Comparison of ENCODE assay signal across 1 cellular context in the genomic region with DNA sequence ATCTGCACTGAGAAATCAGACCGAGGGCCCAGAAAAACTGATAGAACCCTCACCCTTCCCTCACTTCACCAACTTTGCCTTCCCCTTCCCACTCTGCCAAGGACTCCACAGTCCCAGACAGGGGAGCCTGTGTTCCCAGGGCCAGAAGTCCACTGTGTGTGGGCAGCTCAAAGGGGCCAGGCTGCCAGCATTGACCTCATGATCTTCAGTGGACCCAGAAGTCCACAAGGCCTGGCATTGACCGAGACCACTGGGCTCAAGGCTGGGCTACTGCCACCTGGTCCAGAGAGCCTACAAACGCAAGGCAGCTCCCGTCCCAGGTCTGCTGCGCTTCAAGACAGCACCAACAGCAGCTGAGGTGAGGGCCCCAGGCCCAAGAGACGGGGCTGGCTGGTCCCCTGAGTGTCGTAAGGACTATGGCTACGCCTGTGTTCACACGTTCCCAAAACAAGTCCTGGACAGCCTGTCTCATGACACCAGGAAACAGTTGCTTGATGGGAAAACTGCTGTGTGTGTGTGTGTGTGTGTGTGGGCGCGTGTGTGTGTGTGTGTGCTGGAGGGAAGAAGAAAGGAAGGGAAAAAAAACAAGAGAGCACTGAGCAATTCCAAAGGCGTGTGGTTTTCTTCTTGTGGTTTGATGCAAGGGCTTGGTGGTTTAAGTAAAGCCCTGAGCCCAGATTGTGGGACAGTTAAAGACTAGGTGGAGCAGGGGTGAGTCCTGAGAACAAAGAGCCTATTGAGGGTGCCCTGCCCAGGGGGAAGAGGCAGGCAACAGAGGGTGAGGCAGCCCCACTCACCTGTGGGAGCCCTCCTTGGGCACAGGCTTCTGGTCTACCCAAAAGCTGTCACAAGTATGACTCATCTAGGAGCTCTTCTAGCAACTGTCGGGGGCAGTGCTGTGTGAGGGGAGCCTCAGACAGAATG.
A peak's percentile ranks its signal among the peaks of the same experiment; 100 is the strongest.
TF ChIP-seq lines count a peak whose summit lies in the region.

No MANE protein-coding gene starts in this region.

TF ChIP-seq in HepG2, 621 proteins besides CTCF, POLR2A, EP300 and RAD21 (continued from another document):
- TF ChIP-seq, protein P1, sequence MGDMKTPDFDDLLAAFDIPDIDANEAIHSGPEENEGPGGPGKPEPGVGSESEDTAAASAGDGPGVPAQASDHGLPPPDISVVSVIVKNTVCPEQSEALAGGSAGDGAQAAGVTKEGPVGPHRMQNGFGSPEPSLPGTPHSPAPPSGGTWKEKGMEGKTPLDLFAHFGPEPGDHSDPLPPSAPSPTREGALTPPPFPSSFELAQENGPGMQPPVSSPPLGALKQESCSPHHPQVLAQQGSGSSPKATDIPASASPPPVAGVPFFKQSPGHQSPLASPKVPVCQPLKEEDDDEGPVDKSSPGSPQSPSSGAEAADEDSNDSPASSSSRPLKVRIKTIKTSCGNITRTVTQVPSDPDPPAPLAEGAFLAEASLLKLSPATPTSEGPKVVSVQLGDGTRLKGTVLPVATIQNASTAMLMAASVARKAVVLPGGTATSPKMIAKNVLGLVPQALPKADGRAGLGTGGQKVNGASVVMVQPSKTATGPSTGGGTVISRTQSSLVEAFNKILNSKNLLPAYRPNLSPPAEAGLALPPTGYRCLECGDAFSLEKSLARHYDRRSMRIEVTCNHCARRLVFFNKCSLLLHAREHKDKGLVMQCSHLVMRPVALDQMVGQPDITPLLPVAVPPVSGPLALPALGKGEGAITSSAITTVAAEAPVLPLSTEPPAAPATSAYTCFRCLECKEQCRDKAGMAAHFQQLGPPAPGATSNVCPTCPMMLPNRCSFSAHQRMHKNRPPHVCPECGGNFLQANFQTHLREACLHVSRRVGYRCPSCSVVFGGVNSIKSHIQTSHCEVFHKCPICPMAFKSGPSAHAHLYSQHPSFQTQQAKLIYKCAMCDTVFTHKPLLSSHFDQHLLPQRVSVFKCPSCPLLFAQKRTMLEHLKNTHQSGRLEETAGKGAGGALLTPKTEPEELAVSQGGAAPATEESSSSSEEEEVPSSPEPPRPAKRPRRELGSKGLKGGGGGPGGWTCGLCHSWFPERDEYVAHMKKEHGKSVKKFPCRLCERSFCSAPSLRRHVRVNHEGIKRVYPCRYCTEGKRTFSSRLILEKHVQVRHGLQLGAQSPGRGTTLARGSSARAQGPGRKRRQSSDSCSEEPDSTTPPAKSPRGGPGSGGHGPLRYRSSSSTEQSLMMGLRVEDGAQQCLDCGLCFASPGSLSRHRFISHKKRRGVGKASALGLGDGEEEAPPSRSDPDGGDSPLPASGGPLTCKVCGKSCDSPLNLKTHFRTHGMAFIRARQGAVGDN (CRISPR knock-in tag; IDR thresholded peaks at IDR 0.05) = peak; percentile 83
- TF ChIP-seq HNF4A (CRISPR knock-in tag; IDR thresholded peaks at IDR 0.05) = peak; percentile 84
- peak; percentile 78 for TF ChIP-seq ZSCAN25 (CRISPR knock-in tag; IDR thresholded peaks at IDR 0.05)
- TF ChIP-seq, protein P2, sequence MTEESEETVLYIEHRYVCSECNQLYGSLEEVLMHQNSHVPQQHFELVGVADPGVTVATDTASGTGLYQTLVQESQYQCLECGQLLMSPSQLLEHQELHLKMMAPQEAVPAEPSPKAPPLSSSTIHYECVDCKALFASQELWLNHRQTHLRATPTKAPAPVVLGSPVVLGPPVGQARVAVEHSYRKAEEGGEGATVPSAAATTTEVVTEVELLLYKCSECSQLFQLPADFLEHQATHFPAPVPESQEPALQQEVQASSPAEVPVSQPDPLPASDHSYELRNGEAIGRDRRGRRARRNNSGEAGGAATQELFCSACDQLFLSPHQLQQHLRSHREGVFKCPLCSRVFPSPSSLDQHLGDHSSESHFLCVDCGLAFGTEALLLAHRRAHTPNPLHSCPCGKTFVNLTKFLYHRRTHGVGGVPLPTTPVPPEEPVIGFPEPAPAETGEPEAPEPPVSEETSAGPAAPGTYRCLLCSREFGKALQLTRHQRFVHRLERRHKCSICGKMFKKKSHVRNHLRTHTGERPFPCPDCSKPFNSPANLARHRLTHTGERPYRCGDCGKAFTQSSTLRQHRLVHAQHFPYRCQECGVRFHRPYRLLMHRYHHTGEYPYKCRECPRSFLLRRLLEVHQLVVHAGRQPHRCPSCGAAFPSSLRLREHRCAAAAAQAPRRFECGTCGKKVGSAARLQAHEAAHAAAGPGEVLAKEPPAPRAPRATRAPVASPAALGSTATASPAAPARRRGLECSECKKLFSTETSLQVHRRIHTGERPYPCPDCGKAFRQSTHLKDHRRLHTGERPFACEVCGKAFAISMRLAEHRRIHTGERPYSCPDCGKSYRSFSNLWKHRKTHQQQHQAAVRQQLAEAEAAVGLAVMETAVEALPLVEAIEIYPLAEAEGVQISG (CRISPR knock-in tag; IDR thresholded peaks at IDR 0.05) = 0 out of 2 replicates have a peak, but pooled peaks have one; percentile 18
- no peak for TF ChIP-seq KDM5B (CRISPR knock-in tag; IDR thresholded peaks at IDR 0.05; ENCODE audit: borderline replicate concordance)
- TF ChIP-seq ZFP36L1 (CRISPR knock-in tag; IDR thresholded peaks at IDR 0.05) = no peak
- TF ChIP-seq HDAC1 (CRISPR knock-in tag; IDR thresholded peaks at IDR 0.05) = peak; percentile 47; the same call in 1 of the 2 replicates
- TF ChIP-seq, protein P3, sequence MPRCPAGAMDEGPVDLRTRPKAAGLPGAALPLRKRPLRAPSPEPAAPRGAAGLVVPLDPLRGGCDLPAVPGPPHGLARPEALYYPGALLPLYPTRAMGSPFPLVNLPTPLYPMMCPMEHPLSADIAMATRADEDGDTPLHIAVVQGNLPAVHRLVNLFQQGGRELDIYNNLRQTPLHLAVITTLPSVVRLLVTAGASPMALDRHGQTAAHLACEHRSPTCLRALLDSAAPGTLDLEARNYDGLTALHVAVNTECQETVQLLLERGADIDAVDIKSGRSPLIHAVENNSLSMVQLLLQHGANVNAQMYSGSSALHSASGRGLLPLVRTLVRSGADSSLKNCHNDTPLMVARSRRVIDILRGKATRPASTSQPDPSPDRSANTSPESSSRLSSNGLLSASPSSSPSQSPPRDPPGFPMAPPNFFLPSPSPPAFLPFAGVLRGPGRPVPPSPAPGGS (CRISPR knock-in tag; IDR thresholded peaks at IDR 0.05) = 0 out of 2 replicates have a peak, but pooled peaks have one; percentile 42
- 0 out of 2 replicates have a peak, but pooled peaks have one; percentile 21 for TF ChIP-seq ESRRA (CRISPR knock-in tag; IDR thresholded peaks at IDR 0.05; ENCODE audit: low read depth)
- TF ChIP-seq CAMTA2 (CRISPR knock-in tag; IDR thresholded peaks at IDR 0.05; ENCODE audit: borderline replicate concordance) = no peak
- 0 out of 2 replicates have a peak, but pooled peaks have one; percentile 35 for TF ChIP-seq TBX2 (CRISPR knock-in tag; IDR thresholded peaks at IDR 0.05; ENCODE audit: borderline replicate concordance)
- TF ChIP-seq MTA1 (CRISPR knock-in tag; IDR thresholded peaks at IDR 0.05; ENCODE audit: borderline replicate concordance) = peak; percentile 65
- no peak for TF ChIP-seq GATAD1 (CRISPR knock-in tag; IDR thresholded peaks at IDR 0.05)
- 0 out of 2 replicates have a peak, but pooled peaks have one; percentile 43 for TF ChIP-seq ZNF564 (CRISPR knock-in tag; IDR thresholded peaks at IDR 0.05)
- TF ChIP-seq FOXK1 (CRISPR knock-in tag; IDR thresholded peaks at IDR 0.05; ENCODE audit: borderline replicate concordance, low read depth) = no peak
- TF ChIP-seq SNRNP70 (IDR thresholded peaks at IDR 0.05; ENCODE audit: low read depth, low read length) = no peak
- TF ChIP-seq ADNP (CRISPR knock-in tag; IDR thresholded peaks at IDR 0.05) = no peak
- peak; percentile 53; the same call in 1 of the 2 replicates for TF ChIP-seq RXRA (CRISPR knock-in tag; IDR thresholded peaks at IDR 0.05)
- TF ChIP-seq, protein P4, sequence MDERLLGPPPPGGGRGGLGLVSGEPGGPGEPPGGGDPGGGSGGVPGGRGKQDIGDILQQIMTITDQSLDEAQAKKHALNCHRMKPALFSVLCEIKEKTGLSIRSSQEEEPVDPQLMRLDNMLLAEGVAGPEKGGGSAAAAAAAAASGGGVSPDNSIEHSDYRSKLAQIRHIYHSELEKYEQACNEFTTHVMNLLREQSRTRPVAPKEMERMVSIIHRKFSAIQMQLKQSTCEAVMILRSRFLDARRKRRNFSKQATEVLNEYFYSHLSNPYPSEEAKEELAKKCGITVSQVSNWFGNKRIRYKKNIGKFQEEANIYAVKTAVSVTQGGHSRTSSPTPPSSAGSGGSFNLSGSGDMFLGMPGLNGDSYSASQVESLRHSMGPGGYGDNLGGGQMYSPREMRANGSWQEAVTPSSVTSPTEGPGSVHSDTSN (CRISPR knock-in tag; IDR thresholded peaks at IDR 0.05) = no peak
- TF ChIP-seq RAD51 (IDR thresholded peaks at IDR 0.05; ENCODE audit: borderline replicate concordance) = no peak
- TF ChIP-seq, protein P5, sequence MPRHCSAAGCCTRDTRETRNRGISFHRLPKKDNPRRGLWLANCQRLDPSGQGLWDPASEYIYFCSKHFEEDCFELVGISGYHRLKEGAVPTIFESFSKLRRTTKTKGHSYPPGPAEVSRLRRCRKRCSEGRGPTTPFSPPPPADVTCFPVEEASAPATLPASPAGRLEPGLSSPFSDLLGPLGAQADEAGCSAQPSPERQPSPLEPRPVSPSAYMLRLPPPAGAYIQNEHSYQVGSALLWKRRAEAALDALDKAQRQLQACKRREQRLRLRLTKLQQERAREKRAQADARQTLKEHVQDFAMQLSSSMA (CRISPR knock-in tag; IDR thresholded peaks at IDR 0.05) = peak; percentile 55; the same call in 1 of the 2 replicates
- peak; percentile 58; the same call in 1 of the 2 replicates for TF ChIP-seq NFKB2 (CRISPR knock-in tag; IDR thresholded peaks at IDR 0.05; ENCODE audit: borderline replicate concordance)
- TF ChIP-seq HDAC2 (CRISPR knock-in tag; IDR thresholded peaks at IDR 0.05) = 0 out of 2 replicates have a peak, but pooled peaks have one; percentile 33
- TF ChIP-seq, protein P6, sequence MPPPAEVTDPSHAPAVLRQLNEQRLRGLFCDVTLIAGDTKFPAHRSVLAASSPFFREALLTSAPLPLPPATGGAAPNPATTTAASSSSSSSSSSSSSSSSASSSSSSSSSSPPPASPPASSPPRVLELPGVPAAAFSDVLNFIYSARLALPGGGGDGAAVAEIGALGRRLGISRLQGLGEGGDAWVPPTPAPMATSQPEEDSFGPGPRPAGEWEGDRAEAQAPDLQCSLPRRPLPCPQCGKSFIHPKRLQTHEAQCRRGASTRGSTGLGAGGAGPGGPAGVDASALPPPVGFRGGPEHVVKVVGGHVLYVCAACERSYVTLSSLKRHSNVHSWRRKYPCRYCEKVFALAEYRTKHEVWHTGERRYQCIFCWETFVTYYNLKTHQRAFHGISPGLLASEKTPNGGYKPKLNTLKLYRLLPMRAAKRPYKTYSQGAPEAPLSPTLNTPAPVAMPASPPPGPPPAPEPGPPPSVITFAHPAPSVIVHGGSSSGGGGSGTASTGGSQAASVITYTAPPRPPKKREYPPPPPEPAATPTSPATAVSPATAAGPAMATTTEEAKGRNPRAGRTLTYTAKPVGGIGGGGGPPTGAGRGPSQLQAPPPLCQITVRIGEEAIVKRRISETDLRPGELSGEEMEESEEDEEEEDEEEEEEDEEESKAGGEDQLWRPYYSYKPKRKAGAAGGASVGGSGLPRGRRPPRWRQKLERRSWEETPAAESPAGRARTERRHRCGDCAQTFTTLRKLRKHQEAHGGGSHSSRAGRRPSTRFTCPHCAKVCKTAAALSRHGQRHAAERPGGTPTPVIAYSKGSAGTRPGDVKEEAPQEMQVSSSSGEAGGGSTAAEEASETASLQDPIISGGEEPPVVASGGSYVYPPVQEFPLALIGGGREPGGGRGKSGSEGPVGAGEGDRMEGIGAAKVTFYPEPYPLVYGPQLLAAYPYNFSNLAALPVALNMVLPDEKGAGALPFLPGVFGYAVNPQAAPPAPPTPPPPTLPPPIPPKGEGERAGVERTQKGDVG (CRISPR knock-in tag; IDR thresholded peaks at IDR 0.05; ENCODE audit: borderline replicate concordance) = no peak
- TF ChIP-seq ZNF143 (CRISPR knock-in tag; IDR thresholded peaks at IDR 0.05) = 0 out of 2 replicates have a peak, but pooled peaks have one; percentile 13
- TF ChIP-seq, protein P7, sequence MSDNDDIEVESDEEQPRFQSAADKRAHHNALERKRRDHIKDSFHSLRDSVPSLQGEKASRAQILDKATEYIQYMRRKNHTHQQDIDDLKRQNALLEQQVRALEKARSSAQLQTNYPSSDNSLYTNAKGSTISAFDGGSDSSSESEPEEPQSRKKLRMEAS (IDR thresholded peaks at IDR 0.05) = peak; percentile 23; the same call in 1 of the 2 replicates
- TF ChIP-seq ZNF792 (CRISPR knock-in tag; IDR thresholded peaks at IDR 0.05) = no peak
- TF ChIP-seq, protein P8, sequence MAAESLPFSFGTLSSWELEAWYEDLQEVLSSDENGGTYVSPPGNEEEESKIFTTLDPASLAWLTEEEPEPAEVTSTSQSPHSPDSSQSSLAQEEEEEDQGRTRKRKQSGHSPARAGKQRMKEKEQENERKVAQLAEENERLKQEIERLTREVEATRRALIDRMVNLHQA (CRISPR knock-in tag; IDR thresholded peaks at IDR 0.05) = no peak
- TF ChIP-seq RARA (CRISPR knock-in tag; IDR thresholded peaks at IDR 0.05) = peak; percentile 68; the same call in 1 of the 2 replicates
- no peak for TF ChIP-seq ZSCAN30 (CRISPR knock-in tag; IDR thresholded peaks at IDR 0.05)
- TF ChIP-seq, protein P9, sequence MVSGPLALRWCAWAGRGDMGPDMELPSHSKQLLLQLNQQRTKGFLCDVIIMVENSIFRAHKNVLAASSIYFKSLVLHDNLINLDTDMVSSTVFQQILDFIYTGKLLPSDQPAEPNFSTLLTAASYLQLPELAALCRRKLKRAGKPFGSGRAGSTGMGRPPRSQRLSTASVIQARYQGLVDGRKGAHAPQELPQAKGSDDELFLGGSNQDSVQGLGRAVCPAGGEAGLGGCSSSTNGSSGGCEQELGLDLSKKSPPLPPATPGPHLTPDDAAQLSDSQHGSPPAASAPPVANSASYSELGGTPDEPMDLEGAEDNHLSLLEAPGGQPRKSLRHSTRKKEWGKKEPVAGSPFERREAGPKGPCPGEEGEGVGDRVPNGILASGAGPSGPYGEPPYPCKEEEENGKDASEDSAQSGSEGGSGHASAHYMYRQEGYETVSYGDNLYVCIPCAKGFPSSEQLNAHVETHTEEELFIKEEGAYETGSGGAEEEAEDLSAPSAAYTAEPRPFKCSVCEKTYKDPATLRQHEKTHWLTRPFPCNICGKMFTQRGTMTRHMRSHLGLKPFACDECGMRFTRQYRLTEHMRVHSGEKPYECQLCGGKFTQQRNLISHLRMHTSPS (CRISPR knock-in tag; IDR thresholded peaks at IDR 0.05; ENCODE audit: low read depth) = peak; percentile 91
